22 cellular contexts compared by ENCODE assay signal in the genomic region with DNA sequence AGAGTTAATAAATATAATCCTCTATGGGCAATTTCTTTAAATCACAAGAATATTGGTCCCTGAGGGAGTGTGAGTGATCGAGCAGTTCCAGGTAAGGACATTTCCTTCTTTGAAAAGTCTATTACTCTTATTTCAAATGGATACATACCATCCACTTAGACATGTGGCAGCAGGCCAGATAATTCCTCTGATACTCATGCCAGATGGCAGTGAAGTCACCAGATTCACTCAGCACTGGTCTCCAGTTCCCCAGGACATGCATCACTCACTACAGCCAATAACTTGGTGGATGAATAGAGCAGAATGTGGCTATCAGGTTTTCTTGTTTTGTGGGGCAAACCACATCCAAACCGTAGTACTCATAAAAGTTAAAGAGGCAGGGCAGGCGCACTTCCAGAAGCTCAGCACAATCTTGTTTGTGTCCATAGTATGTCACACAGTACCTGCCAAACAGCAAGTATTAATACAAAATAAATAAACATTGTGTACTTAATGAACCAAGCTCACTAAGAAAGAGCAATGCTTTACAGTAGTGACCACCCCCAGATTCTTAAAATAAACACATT.
DNase-seq lines count a peak whose midpoint lies in the region; FAIRE-seq and TF ChIP-seq lines count a peak whose summit lies in the region.
"Had no signal": no experiment of that assay in that cellular context is flagged by ENCODE, and none has a peak within 500 bp of the region (broad histone marks: within the 10 kb centered on the region; RNA-seq: fewer than 3 reads in every experiment).

No MANE protein-coding gene starts in this region.

- TF ChIP-seq RAD21 in H1 (IDR thresholded peaks at IDR 0.05 in 1 of 2, conservative IDR thresholded peaks at IDR 0.05 in 1 of 2; ENCODE audit: low read depth in 2 of 2, low read length in 2 of 2) = no peak

- H2AK5ac ChIP-seq in H1 (ENCODE audit: low read depth, low read length) = no peak overlapping the region

- no peak overlapping the region for H3K18ac ChIP-seq in H1 (ENCODE audit: extremely low read depth, low read length)

- no peak for TF ChIP-seq CTCF in H1 (IDR thresholded peaks at IDR 0.05; ENCODE audit: control extremely low read depth in 1 of 3, insufficient read depth in 1 of 3, low read depth in 1 of 3, low read length in 3 of 3)

- H3K56ac ChIP-seq in H1 (replicated peaks; ENCODE audit: insufficient read length, low read depth, low read length) = no peak overlapping the region

- DNase-seq in NCI-H1092 treated with DMSO at 0.1 percent for 48 hours (lab: John Stamatoyannopoulos, UW) (peak; percentile 17), NCI-H1092 (lab: John Stamatoyannopoulos, UW) (no peak), NCI-H1694 (lab: John Stamatoyannopoulos, UW) (peak; percentile 84), NCI-H510A treated with DMSO at 0.1 percent for 48 hours (lab: John Stamatoyannopoulos, UW) (peak; percentile 72), H1 (ENCODE audit: low read depth in 1 of 2, low spot score in 2 of 2) (no peak), NCI-H526 (lab: John Stamatoyannopoulos, UW) (no peak), GM23248 (no peak), activated gamma-delta T cell (lab: John Stamatoyannopoulos, UW) (no peak)
- DNase-seq: activated CD4-positive, CD25-positive, alpha-beta regulatory T cell; activated T-cell treated with anti-CD3 and anti-CD28 coated beads, Interleukin-2, amount 50 U/mL, for 72 hours; Kasumi-1; naive B cell; NCI-H226; pancreas; stimulated activated CD4-positive, alpha-beta T cell treated with anti-CD3 and anti-CD28 coated beads, Interleukin-2, amount 100 ng/mL, for 24 hours; stomach; T-cell; upper lobe of right lung had no signal

- no peak for TF ChIP-seq POLR2A in H1 (IDR thresholded peaks at IDR 0.05; ENCODE audit: control extremely low read depth in 1 of 2, low read depth in 2 of 2, low read length in 2 of 2)

- H2BK20ac ChIP-seq in H1 (ENCODE audit: low read length) = no peak overlapping the region

- H3K23ac ChIP-seq in H1 (ENCODE audit: insufficient read length) = no peak overlapping the region

- peak overlapping the region; percentile 97 for H3K14ac ChIP-seq in H1 (ENCODE audit: insufficient read length)

- H2AFZ ChIP-seq in H1 (ENCODE audit: low read length) = no peak overlapping the region
- H2AFZ ChIP-seq in GM23248 = no peak overlapping the region

- no peak overlapping the region for H2BK15ac ChIP-seq in H1 (ENCODE audit: low read length)

- H3F3A ChIP-seq in GM23248 (ENCODE audit: insufficient read depth) = no peaks in the 10 kb centered on the region

- no peaks in the 10 kb centered on the region for H3K9me3 ChIP-seq in H1 (ENCODE audit: insufficient read depth in 2 of 2, low read depth in 1 of 2, low read length in 1 of 2)
- no peaks in the 10 kb centered on the region for H3K9me3 ChIP-seq in GM23248 (ENCODE audit: low read depth)
- H3K9me3 ChIP-seq: BLaER1, pancreas, upper lobe of right lung had no signal

- no peak overlapping the region for H3K4me3 ChIP-seq in H1 (ENCODE audit: extremely low read depth in 1 of 4, insufficient read depth in 2 of 4, low read depth in 3 of 4, low read length in 4 of 4)
- H3K4me3 ChIP-seq in GM23248 = no peak overlapping the region
- H3K4me3 ChIP-seq: BLaER1, cardiac muscle cell, pancreas, stomach, upper lobe of right lung had no signal

- FAIRE-seq in H1 (lab: Jason Lieb, UNC) = no peak
- FAIRE-seq: pancreas, RCC 7860 had no signal

- H3K4me1 ChIP-seq in H1 (replicated peaks in 1 of 4; ENCODE audit: control insufficient read depth in 3 of 4, insufficient read depth in 4 of 4, low read length in 3 of 4) (no peaks in the 10 kb centered on the region), GM23248 (ENCODE audit: insufficient read depth) (no peaks in the 10 kb centered on the region)
- H3K4me1 ChIP-seq: BLaER1, pancreas, stomach, upper lobe of right lung had no signal

- H3K4me2 ChIP-seq in H1 (ENCODE audit: insufficient read depth in 1 of 2, low read depth in 2 of 2, low read length in 2 of 2) (no peak overlapping the region), GM23248 (ENCODE audit: unreplicated experiment) (no peak overlapping the region)
- H3K4me2 ChIP-seq: BLaER1 had no signal

- no peak overlapping the region for H3K4ac ChIP-seq in H1 (replicated peaks; ENCODE audit: insufficient read length, low read depth, low read length)

- TF ChIP-seq EP300 in H1 (IDR thresholded peaks at IDR 0.05; ENCODE audit: borderline replicate concordance in 1 of 2, low read depth in 2 of 2, low read length in 2 of 2) = no peak

- H3K9ac ChIP-seq in H1 (replicated peaks in 1 of 4; ENCODE audit: extremely low read depth in 1 of 4, low read depth in 3 of 4, low read length in 3 of 4) (no peak overlapping the region), GM23248 (no peak overlapping the region)
- H3K9ac ChIP-seq: BLaER1 had no signal

- no peak overlapping the region for H4K8ac ChIP-seq in H1 (ENCODE audit: extremely low read depth, insufficient read depth, low read length)

- H2BK120ac ChIP-seq in H1 (replicated peaks; ENCODE audit: low read depth, low read length) = no peak overlapping the region

- no peaks in the 10 kb centered on the region for H3K9me2 ChIP-seq in GM23248 (ENCODE audit: insufficient read depth)

- H3K36me3 ChIP-seq in H1 (ENCODE audit: control insufficient read depth in 2 of 4, insufficient read depth in 4 of 4, low read length in 3 of 4) (no peaks in the 10 kb centered on the region), GM23248 (ENCODE audit: low read depth) (no peaks in the 10 kb centered on the region)
- H3K36me3 ChIP-seq: BLaER1, cardiac muscle cell, pancreas, stomach, upper lobe of right lung had no signal

- WGBS in H1 (ENCODE audit: extremely low coverage in 1 of 2, insufficient coverage in 1 of 2, insufficient read length in 1 of 2, insufficient replicate concordance in 2 of 2, low coverage in 1 of 2, low lambda C conversion rate in 2 of 2, missing lambda C conversion rate in 1 of 2), 2 experiments = 65% methylated on average over 3 of the region's 3 CpGs; no CpG with 5 or more reads in 1 of the 2 experiments
- 12 to 32% methylated on average over 3 of the region's 3 CpGs for WGBS in GM23248 (ENCODE audit: low coverage in 1 of 2, low lambda C conversion rate in 2 of 2, missing lambda C conversion rate in 2 of 2), 2 experiments

- H4K91ac ChIP-seq in H1 (replicated peaks; ENCODE audit: insufficient read length, low read length) = no peak overlapping the region

- H2BK12ac ChIP-seq in H1 (ENCODE audit: low read depth, low read length) = no peak overlapping the region

- no peak overlapping the region for H4K5ac ChIP-seq in H1 (ENCODE audit: insufficient read length, low read depth, low read length)

- no peak overlapping the region for H2BK5ac ChIP-seq in H1 (ENCODE audit: low read depth, low read length)

- H3K27ac ChIP-seq in H1 (ENCODE audit: low read depth, low read length) (no peak overlapping the region), GM23248 (no peak overlapping the region)
- H3K27ac ChIP-seq: 22Rv1, BLaER1, cardiac muscle cell, pancreas, stomach, upper lobe of right lung had no signal

- POLR2A ChIA-PET in H1 (lab: Charles Lee; ENCODE audit: partially characterized antibody) = no interaction called here

- no peaks in the 10 kb centered on the region for H3K79me2 ChIP-seq in H1 (ENCODE audit: control insufficient read depth in 1 of 2, insufficient read depth in 2 of 2, low read length in 2 of 2)
- H3K79me2 ChIP-seq in GM23248 (ENCODE audit: insufficient read depth) = no peaks in the 10 kb centered on the region

- H4K20me1 ChIP-seq in H1 (replicated peaks in 1 of 2; ENCODE audit: control insufficient read depth in 1 of 2, insufficient read depth in 2 of 2, low read length in 2 of 2) (no peaks in the 10 kb centered on the region), GM23248 (ENCODE audit: insufficient read depth) (no peaks in the 10 kb centered on the region)
- H4K20me1 ChIP-seq: BLaER1 had no signal

- CTCF ChIA-PET in H1 (lab: Charles Lee; ENCODE audit: partially characterized antibody) = interaction anchor here (1.0 to 4.6 kb wide), 2 partner anchors 16 to 31 kb away, joined by 3 to 23 read pairs; no protein-coding TSS in a partner anchor

- no peaks in the 10 kb centered on the region; a peak in 1 of 7 replicates for H3K27me3 ChIP-seq in H1 (replicated peaks in 1 of 4; ENCODE audit: control insufficient read depth in 3 of 4, extremely low read depth in 1 of 4, insufficient read depth in 3 of 4, low read length in 3 of 4)
- H3K27me3 ChIP-seq in GM23248 (replicated peaks; ENCODE audit: insufficient read depth) = no peaks in the 10 kb centered on the region
- H3K27me3 ChIP-seq: BLaER1, cardiac muscle cell, stomach had no signal

- in situ Hi-C loops in GM23248 (cut with MboI) = no loop called here

- no peaks in the 10 kb centered on the region for H3K79me1 ChIP-seq in H1 (ENCODE audit: low read depth, low read length)

- H3K23me2 ChIP-seq in H1 (ENCODE audit: low read depth, low read length) = no peaks in the 10 kb centered on the region

TF ChIP-seq in H1, 55 proteins besides CTCF, POLR2A, EP300 and RAD21:
- no peak for TF ChIP-seq KDM4A (IDR thresholded peaks at IDR 0.05; ENCODE audit: low read depth, low read length, severe bottlenecking)
- no peak for TF ChIP-seq PHF8 (conservative IDR thresholded peaks at IDR 0.05; ENCODE audit: low read depth, low read length)
- TF ChIP-seq CTBP2 (IDR thresholded peaks at IDR 0.05; ENCODE audit: borderline replicate concordance, insufficient read depth, insufficient read length, low read length) = no peak
- TF ChIP-seq CHD1 (IDR thresholded peaks at IDR 0.05; ENCODE audit: low read depth, low read length) = no peak
TF ChIP-seq in H1: peak in this region for 0.

Comparison
In these comparisons a context has a peak if more than half of its experiments do, and no peak if none do; other contexts are left out.
1. DNase-seq: peak in NCI-H1092 treated with DMSO at 0.1 percent for 48 hours (single experiment), NCI-H1694 (single experiment) and NCI-H510A treated with DMSO at 0.1 percent for 48 hours (single experiment); none in NCI-H1092 (single experiment), H1 (0 of 2), NCI-H526 (0 of 2), GM23248 (single experiment) and activated gamma-delta T cell (single experiment).